ENCODE assay signal across 19 cellular contexts in the genomic region with DNA sequence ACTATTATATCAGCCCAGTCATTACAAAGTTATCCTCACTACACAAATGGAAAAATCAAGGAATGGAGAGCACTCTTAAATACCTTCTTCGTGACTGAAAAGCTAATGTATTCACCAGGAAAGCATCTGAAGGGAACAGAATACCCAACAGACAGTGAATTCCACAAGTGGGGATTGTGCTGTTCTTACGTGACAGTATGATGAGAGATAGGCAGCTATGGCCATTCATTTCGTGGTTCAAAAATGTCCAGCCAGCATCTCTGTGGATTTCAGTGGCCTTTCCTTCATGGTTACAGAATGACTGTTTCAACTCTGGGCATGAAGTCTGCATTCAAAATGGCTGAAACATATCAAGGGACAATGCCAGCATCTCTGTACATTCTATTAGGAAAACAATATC.
"Had no signal": no experiment of that assay in that cellular context is flagged by ENCODE, and none has a peak within 500 bp of the region (broad histone marks: within the 10 kb centered on the region; RNA-seq: fewer than 3 reads in every experiment).

No MANE protein-coding gene starts in this region.

- H3K27ac ChIP-seq: KMS-11, RWPE1 had no signal

- DNase-seq: Kasumi-1, MM.1S, NCI-H1092 treated with DMSO at 0.1 percent for 48 hours, NCI-H1436, NCI-H187, NCI-H2029, NCI-H2081 treated with DMSO at 0.1 percent for 48 hours, NCI-H2171, NCI-H226, NCI-H510A, NCI-H524 treated with DMSO at 0.1 percent for 48 hours, NCI-H69, NCI-H774, SHP77 had no signal

- H3K4me3 ChIP-seq: K562 had no signal

- H3K9ac ChIP-seq: KMS-11 had no signal

- H3K27ac Mint-ChIP-seq: IgD-negative memory B cell had no signal

- ATAC-seq: HepG2, K562 had no signal

- H3K4me2 ChIP-seq: KMS-11 had no signal

- H3K4me1 Mint-ChIP-seq: IgD-negative memory B cell had no signal

- H3K4me3 Mint-ChIP-seq: IgD-negative memory B cell had no signal

- H3K36me3 Mint-ChIP-seq: IgD-negative memory B cell had no signal

- H3K27me3 Mint-ChIP-seq: IgD-negative memory B cell had no signal
